ENCODE assay signal across 1 cellular context in genomic region chr9:131837316-131837715, GRCh38.
TF ChIP-seq lines count a peak whose summit lies in the region.

No MANE protein-coding gene starts in this region.

TF ChIP-seq in IMR-90, 13 proteins besides CTCF, POLR2A, EP300 and RAD21:
- TF ChIP-seq FOS (IDR thresholded peaks at IDR 0.05; ENCODE audit: low read depth, low read length) (no peak), NFE2L2 (IDR thresholded peaks at IDR 0.05; ENCODE audit: low read depth, low read length) (no peak), ELK1 (IDR thresholded peaks at IDR 0.05; ENCODE audit: borderline replicate concordance, low read depth, low read length) (no peak), MAFK (IDR thresholded peaks at IDR 0.05; ENCODE audit: low read depth, low read length) (no peak), SMC3 (IDR thresholded peaks at IDR 0.05; ENCODE audit: low read depth, low read length) (no peak), BHLHE40 (IDR thresholded peaks at IDR 0.05; ENCODE audit: low read depth, low read length) (no peak), MAZ (IDR thresholded peaks at IDR 0.05; ENCODE audit: borderline replicate concordance, low read depth, low read length) (no peak), MXI1 (IDR thresholded peaks at IDR 0.05; ENCODE audit: borderline replicate concordance, low read depth, low read length) (no peak)
